In genomic region chr4:5381981-5382441, GRCh38 we compare ENCODE assay signal across 21 cellular contexts.
DNase-seq lines count a peak whose midpoint lies in the region; ATAC-seq and TF ChIP-seq lines count a peak whose summit lies in the region.
"Had no signal": no experiment of that assay in that cellular context is flagged by ENCODE, and none has a peak within 500 bp of the region (broad histone marks: within the 10 kb centered on the region; RNA-seq: fewer than 3 reads in every experiment).

No MANE protein-coding gene starts in this region.

- H3K4me3 ChIP-seq in breast epithelium (no peak overlapping the region), WERI-Rb-1 (ENCODE audit: low read depth, low read length) (no peak overlapping the region), fibroblast of pulmonary artery (replicated peaks; ENCODE audit: low read depth, low read length) (no peak overlapping the region)
- H3K4me3 ChIP-seq: stomach, upper lobe of right lung had no signal

- no peak for TF ChIP-seq CTCF in MCF 10A (IDR thresholded peaks at IDR 0.05; ENCODE audit: unreplicated experiment)
- TF ChIP-seq CTCF in breast epithelium (IDR thresholded peaks at IDR 0.05), result no peak
- peak; percentile 43; the same call in 1 of the 2 replicates for TF ChIP-seq CTCF in WERI-Rb-1 (IDR thresholded peaks at IDR 0.05; ENCODE audit: low read depth, low read length)
- TF ChIP-seq CTCF in fibroblast of pulmonary artery (IDR thresholded peaks at IDR 0.05; ENCODE audit: low read length, missing control alignments), result no peak
- TF ChIP-seq CTCF in omental fat pad (IDR thresholded peaks at IDR 0.05), result no peak

- ATAC-seq in omental fat pad (ENCODE audit: low FRiP score) (no peak), T-helper 17 cell (no peak), HG03139 (IDR thresholded peaks at IDR 0.05; ENCODE audit: unreplicated experiment) (no peak)
- ATAC-seq: HepG2, upper lobe of right lung had no signal

- H3K27me3 ChIP-seq in breast epithelium (no peaks in the 10 kb centered on the region), WERI-Rb-1 (ENCODE audit: insufficient read depth, low read depth, severe bottlenecking) (no peaks in the 10 kb centered on the region)
- H3K27me3 ChIP-seq: stomach, upper lobe of right lung had no signal

- H3K36me3 ChIP-seq in breast epithelium (no peaks in the 10 kb centered on the region), WERI-Rb-1 (no peaks in the 10 kb centered on the region)
- H3K36me3 ChIP-seq: stomach, upper lobe of right lung had no signal

- peaks cover 7% of the 10 kb centered on the region for H3K27me3 Mint-ChIP-seq in MCF 10A (ENCODE audit: insufficient read depth, unreplicated experiment)
- no peaks in the 10 kb centered on the region for H3K27me3 Mint-ChIP-seq in T-helper 17 cell
- H3K27me3 Mint-ChIP-seq: dendritic cell treated with granulocyte-macrophage colony-stimulating factor and Interleukin-4, amounts not matched to agents 40 ng/mL and 50 ng/mL, for 4 days; memory B cell had no signal

- H3K9me3 ChIP-seq in breast epithelium (no peaks in the 10 kb centered on the region), WERI-Rb-1 (ENCODE audit: severe bottlenecking) (peaks cover 6% of the 10 kb centered on the region), T-helper 17 cell (ENCODE audit: control insufficient read depth, low read length, poor library complexity, severe bottlenecking) (no peaks in the 10 kb centered on the region)
- H3K9me3 ChIP-seq: upper lobe of right lung had no signal

- H3K27ac ChIP-seq in breast epithelium, result no peak overlapping the region
- H3K27ac ChIP-seq in WERI-Rb-1, result no peak overlapping the region; the same call in 1 of the 2 replicates
- H3K27ac ChIP-seq: stomach, upper lobe of right lung had no signal

- H3K27ac Mint-ChIP-seq in MCF 10A (ENCODE audit: low read depth, unreplicated experiment) (no peak overlapping the region), T-helper 17 cell (no peak overlapping the region)
- H3K27ac Mint-ChIP-seq: dendritic cell treated with granulocyte-macrophage colony-stimulating factor and Interleukin-4, amounts not matched to agents 40 ng/mL and 50 ng/mL, for 4 days; immature natural killer cell; memory B cell had no signal

- no peaks in the 10 kb centered on the region for H3K4me1 ChIP-seq in breast epithelium
- H3K4me1 ChIP-seq: upper lobe of right lung had no signal

- BruUV-seq in MCF 10A (replicated peaks; lab: Mats Ljungman, UMichigan), result no TSS peak

- no peak overlapping the region for H3K4me3 Mint-ChIP-seq in MCF 10A (ENCODE audit: unreplicated experiment)
- H3K4me3 Mint-ChIP-seq in T-helper 17 cell, result no peak overlapping the region
- H3K4me3 Mint-ChIP-seq: dendritic cell treated with granulocyte-macrophage colony-stimulating factor and Interleukin-4, amounts not matched to agents 40 ng/mL and 50 ng/mL, for 4 days; immature natural killer cell; memory B cell had no signal

- DNase-seq in MCF 10A (ENCODE audit: unreplicated experiment) (peak; percentile 22), breast epithelium (ENCODE audit: low spot score in 2 of 2) (no peak), WERI-Rb-1 (peak; percentile 71), fibroblast of pulmonary artery (ENCODE audit: low read depth) (peak; percentile 18), omental fat pad (ENCODE audit: low spot score) (no peak), T-helper 17 cell (no peak)
- DNase-seq in stimulated activated CD4-positive, alpha-beta T cell treated with anti-CD3 and anti-CD28 coated beads, Interleukin-15, amount 100 ng/mL, for 24 hours, result no peak
- DNase-seq: activated CD8-positive, alpha-beta memory T cell treated with anti-CD3 and anti-CD28 coated beads, Interleukin-2, amount 50 U/mL, for 4 hours; activated gamma-delta T cell; anterior cingulate cortex; immature natural killer cell; MV-4-11; NCI-H2029 treated with DMSO at 0.1 percent for 48 hours; NCI-H526; stomach; T-helper 9 cell; upper lobe of right lung had no signal

- POLR2A ChIA-PET in MCF 10A (lab: Yijun Ruan, JAX), result no interaction called here

- peaks cover 4% of the 10 kb centered on the region for H3K36me3 Mint-ChIP-seq in MCF 10A (ENCODE audit: insufficient read depth, unreplicated experiment)
- no peaks in the 10 kb centered on the region for H3K36me3 Mint-ChIP-seq in T-helper 17 cell (ENCODE audit: low read depth)
- H3K36me3 Mint-ChIP-seq: immature natural killer cell, memory B cell had no signal

- H3K9me3 Mint-ChIP-seq in MCF 10A (ENCODE audit: unreplicated experiment), result peaks cover 15% of the 10 kb centered on the region

- intact Hi-C loops in MCF 10A (cut with micrococcal nuclease) (no loop called here), breast epithelium (cut with DNase I; ENCODE audit: low total_unique reads) (no loop called here)

- no peak for TF ChIP-seq POLR2A in breast epithelium (IDR thresholded peaks at IDR 0.05)

- CTCF ChIA-PET in MCF 10A (lab: Yijun Ruan, JAX), result interaction anchor here (4.1 kb wide), 1 partner anchor 17 kb away, joined by 25 read pairs; no protein-coding TSS in a partner anchor

- no peaks in the 10 kb centered on the region for H3K4me1 Mint-ChIP-seq in MCF 10A (ENCODE audit: insufficient read depth, unreplicated experiment)
- peaks cover 3% of the 10 kb centered on the region for H3K4me1 Mint-ChIP-seq in T-helper 17 cell
- H3K4me1 Mint-ChIP-seq: memory B cell had no signal

Comparison
In these comparisons a context has a peak if more than half of its experiments do, and no peak if none do; other contexts are left out.
1. DNase-seq: peak in MCF 10A (single experiment), WERI-Rb-1 (single experiment) and fibroblast of pulmonary artery (single experiment); none in breast epithelium (0 of 2), stimulated activated CD4-positive, alpha-beta T cell treated with anti-CD3 and anti-CD28 coated beads, Interleukin-15, amount 100 ng/mL, for 24 hours (single experiment), omental fat pad (single experiment) and T-helper 17 cell (0 of 3).